Comparison of ENCODE assay signal across 10 cellular contexts in the genomic region with DNA sequence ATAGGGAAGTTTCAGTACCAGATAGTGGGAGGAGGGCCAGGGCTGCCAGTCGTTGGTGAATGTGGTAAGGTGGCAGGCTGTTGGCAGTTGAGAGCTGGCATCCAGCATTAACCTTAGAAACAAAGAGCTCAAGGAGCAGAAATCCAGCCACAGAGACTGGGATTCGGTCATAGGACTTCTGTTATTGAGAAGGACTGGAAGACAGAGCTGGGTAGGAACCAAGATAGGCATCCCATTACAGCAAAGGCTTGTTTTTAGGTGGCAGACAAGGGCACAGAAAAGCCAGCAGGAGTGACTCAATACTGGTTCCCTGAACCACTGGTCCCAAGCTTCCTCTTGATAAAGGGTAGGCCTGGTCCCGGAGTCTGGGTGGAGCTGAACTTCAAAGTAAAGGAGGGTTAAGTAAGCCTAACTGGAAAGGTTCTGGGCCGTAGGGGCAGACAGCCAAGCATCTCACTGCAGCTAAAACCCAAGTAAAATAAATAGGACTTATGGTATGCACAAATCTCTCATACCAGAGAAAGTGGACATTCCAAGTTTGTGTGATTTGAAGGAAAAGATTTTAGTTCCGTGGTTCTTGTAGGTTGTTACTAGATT.
A peak's percentile ranks its signal among the peaks of the same experiment; 100 is the strongest.
DNase-seq lines count a peak whose midpoint lies in the region; ATAC-seq and TF ChIP-seq lines count a peak whose summit lies in the region.
"Had no signal": no experiment of that assay in that cellular context is flagged by ENCODE, and none has a peak within 500 bp of the region (broad histone marks: within the 10 kb centered on the region; RNA-seq: fewer than 3 reads in every experiment).

No MANE protein-coding gene starts in this region.

- DNase-seq in HS-27A (ENCODE audit: low read depth) (peak; percentile 92), astrocyte of the cerebellum (ENCODE audit: low read depth) (peak; percentile 71), memory B cell (ENCODE audit: low spot score in 2 of 2) (no peak), GM19238 (ENCODE audit: insufficient read length, low spot score) (no peak)
- no peak for DNase-seq in stimulated activated CD4-positive, alpha-beta T cell treated with anti-CD3 and anti-CD28 coated beads, Interleukin-12 subunit alpha, Interleukin-12 subunit beta, amount 100 ng/mL, for 4 hours

- ATAC-seq in memory B cell (ENCODE audit: low read depth), result no peak
- no peak for ATAC-seq in HG02623 (IDR thresholded peaks at IDR 0.05; ENCODE audit: unreplicated experiment)
- ATAC-seq in HG02884 (IDR thresholded peaks at IDR 0.05; ENCODE audit: unreplicated experiment), result no peak

- H3K27me3 ChIP-seq in ACC112 (ENCODE audit: insufficient read depth, low read length), result no peaks in the 10 kb centered on the region
- H3K27me3 ChIP-seq: SJCRH30 had no signal

- H2AFZ ChIP-seq in ACC112 (ENCODE audit: low read length, unreplicated experiment), result no peak overlapping the region

- H3K27me3 Mint-ChIP-seq in memory B cell, result no peaks in the 10 kb centered on the region

- in situ Hi-C loops in astrocyte of the cerebellum (cut with HindIII; ENCODE audit: low sequenced_read_pairs), result no loop called here

- H3K9me3 Mint-ChIP-seq in memory B cell, result no peaks in the 10 kb centered on the region

- peak overlapping the region; percentile 67 for H3K27ac Mint-ChIP-seq in memory B cell

- H3K4me3 ChIP-seq in ACC112 (ENCODE audit: low read depth, low read length) (no peak overlapping the region), astrocyte of the cerebellum (ENCODE audit: low read depth, low read length) (no peak overlapping the region)
- H3K4me3 ChIP-seq: SJCRH30 had no signal

- peaks cover 43% of the 10 kb centered on the region for H3K4me1 ChIP-seq in ACC112 (ENCODE audit: control insufficient read depth, insufficient read depth, low read length, unreplicated experiment)

- no peak overlapping the region for H3K4me3 Mint-ChIP-seq in memory B cell

- no peak for TF ChIP-seq CTCF in astrocyte of the cerebellum (IDR thresholded peaks at IDR 0.05; ENCODE audit: low read depth, low read length, missing control alignments)

- H3K36me3 Mint-ChIP-seq in memory B cell, result peaks cover 25% of the 10 kb centered on the region

- peak overlapping the region; percentile 81 for H3K27ac ChIP-seq in ACC112 (ENCODE audit: low read depth, low read length)
- H3K27ac ChIP-seq: KMS-11 had no signal

- no peaks in the 10 kb centered on the region for H3K79me2 ChIP-seq in ACC112 (ENCODE audit: control insufficient read depth, insufficient read depth, low read length, unreplicated experiment)

- H3K4me1 Mint-ChIP-seq in memory B cell, result peaks cover 38% of the 10 kb centered on the region

- no peaks in the 10 kb centered on the region for H3K36me3 ChIP-seq in ACC112 (ENCODE audit: insufficient read depth, low read length)

Comparison
In these comparisons a context has a peak if more than half of its experiments do, and no peak if none do; other contexts are left out.
1. DNase-seq: peak in HS-27A (single experiment) and astrocyte of the cerebellum (single experiment); none in memory B cell (0 of 2), stimulated activated CD4-positive, alpha-beta T cell treated with anti-CD3 and anti-CD28 coated beads, Interleukin-12 subunit alpha, Interleukin-12 subunit beta, amount 100 ng/mL, for 4 hours (single experiment) and GM19238 (single experiment).